In genomic region chr16:89290472-89290871, GRCh38 we compare ENCODE assay signal across 9 cellular contexts.
"Had no signal": no experiment of that assay in that cellular context is flagged by ENCODE, and none has a peak within 500 bp of the region (broad histone marks: within the 10 kb centered on the region; RNA-seq: fewer than 3 reads in every experiment).

No MANE protein-coding gene starts in this region.

- H3K27ac ChIP-seq: colonic mucosa, thoracic aorta had no signal

- H3K4me3 ChIP-seq: colonic mucosa, thoracic aorta had no signal

- H3K36me3 Mint-ChIP-seq: natural killer cell treated with Interleukin-12 subunit alpha and Interleukin-12 subunit beta and Interleukin-15 and Interleukin-18, amount 100 ng/mL, for 72 hours had no signal

- H3K9me3 Mint-ChIP-seq: activated CD8-positive, alpha-beta T cell treated with anti-CD3 and anti-CD28 coated beads for 36 hours; natural killer cell treated with Interleukin-12 subunit alpha and Interleukin-12 subunit beta and Interleukin-15 and Interleukin-18, amount 100 ng/mL, for 72 hours; stimulated activated naive CD8-positive, alpha-beta T cell treated with anti-CD3 and anti-CD28 coated beads, Interleukin-15, Interleukin-2, amounts not matched to agents 100 ng/mL and 50 ng/mL, for 24 hours had no signal

- H3K27ac Mint-ChIP-seq: natural killer cell treated with Interleukin-12 subunit alpha and Interleukin-12 subunit beta and Interleukin-15 and Interleukin-18, amount 100 ng/mL, for 72 hours; stimulated activated naive CD8-positive, alpha-beta T cell treated with anti-CD3 and anti-CD28 coated beads, Interleukin-15, Interleukin-2, amounts not matched to agents 100 ng/mL and 50 ng/mL, for 24 hours had no signal

- H3K27me3 ChIP-seq: colonic mucosa had no signal

- DNase-seq: activated CD8-positive, alpha-beta memory T cell treated with anti-CD3 and anti-CD28 coated beads, Interleukin-2, amount 50 U/mL, for 48 hours; activated CD8-positive, alpha-beta T cell treated with anti-CD3 and anti-CD28 coated beads for 36 hours; colonic mucosa; stimulated activated CD4-positive, alpha-beta T cell treated with anti-CD3 and anti-CD28 coated beads, Interleukin-2, amount 100 ng/mL, for 48 hours; stimulated activated CD8-positive, alpha-beta memory T cell treated with anti-CD3 and anti-CD28 coated beads, Interleukin-4, amount 100 ng/mL, for 48 hours; T1000 had no signal

- H3K27me3 Mint-ChIP-seq: activated CD8-positive, alpha-beta T cell treated with anti-CD3 and anti-CD28 coated beads for 36 hours; natural killer cell treated with Interleukin-12 subunit alpha and Interleukin-12 subunit beta and Interleukin-15 and Interleukin-18, amount 100 ng/mL, for 72 hours; stimulated activated naive CD8-positive, alpha-beta T cell treated with anti-CD3 and anti-CD28 coated beads, Interleukin-15, Interleukin-2, amounts not matched to agents 100 ng/mL and 50 ng/mL, for 24 hours had no signal

- H3K4me3 Mint-ChIP-seq: activated CD8-positive, alpha-beta T cell treated with anti-CD3 and anti-CD28 coated beads for 36 hours; natural killer cell treated with Interleukin-12 subunit alpha and Interleukin-12 subunit beta and Interleukin-15 and Interleukin-18, amount 100 ng/mL, for 72 hours; stimulated activated naive CD8-positive, alpha-beta T cell treated with anti-CD3 and anti-CD28 coated beads, Interleukin-15, Interleukin-2, amounts not matched to agents 100 ng/mL and 50 ng/mL, for 24 hours had no signal

- ATAC-seq: activated CD8-positive, alpha-beta T cell treated with anti-CD3 and anti-CD28 coated beads for 36 hours; natural killer cell treated with Interleukin-12 subunit alpha and Interleukin-12 subunit beta and Interleukin-15 and Interleukin-18, amount 100 ng/mL, for 72 hours had no signal

- H3K9me3 ChIP-seq: colonic mucosa, thoracic aorta had no signal

- H3K4me1 ChIP-seq: colonic mucosa had no signal
